1 cellular context compared by ENCODE assay signal in genomic region chr1:246510147-246511030, GRCh38.
TF ChIP-seq lines count a peak whose summit lies in the region.

No MANE protein-coding gene starts in this region.

TF ChIP-seq in HepG2, 621 proteins besides CTCF, POLR2A, EP300 and RAD21:
- TF ChIP-seq MNT (IDR thresholded peaks at IDR 0.05) (peak; percentile 19; the same call in 1 of the 2 replicates), ZNF879 (CRISPR knock-in tag; IDR thresholded peaks at IDR 0.05) (no peak), ZSCAN22 (CRISPR knock-in tag; IDR thresholded peaks at IDR 0.05) (no peak)
- TF ChIP-seq, protein P1, sequence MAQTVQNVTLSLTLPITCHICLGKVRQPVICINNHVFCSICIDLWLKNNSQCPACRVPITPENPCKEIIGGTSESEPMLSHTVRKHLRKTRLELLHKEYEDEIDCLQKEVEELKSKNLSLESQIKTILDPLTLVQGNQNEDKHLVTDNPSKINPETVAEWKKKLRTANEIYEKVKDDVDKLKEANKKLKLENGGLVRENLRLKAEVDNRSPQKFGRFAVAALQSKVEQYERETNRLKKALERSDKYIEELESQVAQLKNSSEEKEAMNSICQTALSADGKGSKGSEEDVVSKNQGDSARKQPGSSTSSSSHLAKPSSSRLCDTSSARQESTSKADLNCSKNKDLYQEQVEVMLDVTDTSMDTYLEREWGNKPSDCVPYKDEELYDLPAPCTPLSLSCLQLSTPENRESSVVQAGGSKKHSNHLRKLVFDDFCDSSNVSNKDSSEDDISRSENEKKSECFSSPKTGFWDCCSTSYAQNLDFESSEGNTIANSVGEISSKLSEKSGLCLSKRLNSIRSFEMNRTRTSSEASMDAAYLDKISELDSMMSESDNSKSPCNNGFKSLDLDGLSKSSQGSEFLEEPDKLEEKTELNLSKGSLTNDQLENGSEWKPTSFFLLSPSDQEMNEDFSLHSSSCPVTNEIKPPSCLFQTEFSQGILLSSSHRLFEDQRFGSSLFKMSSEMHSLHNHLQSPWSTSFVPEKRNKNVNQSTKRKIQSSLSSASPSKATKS (CRISPR knock-in tag; IDR thresholded peaks at IDR 0.05), result no peak
TF ChIP-seq in HepG2: peak in this region for 1.
